In the genomic region with DNA sequence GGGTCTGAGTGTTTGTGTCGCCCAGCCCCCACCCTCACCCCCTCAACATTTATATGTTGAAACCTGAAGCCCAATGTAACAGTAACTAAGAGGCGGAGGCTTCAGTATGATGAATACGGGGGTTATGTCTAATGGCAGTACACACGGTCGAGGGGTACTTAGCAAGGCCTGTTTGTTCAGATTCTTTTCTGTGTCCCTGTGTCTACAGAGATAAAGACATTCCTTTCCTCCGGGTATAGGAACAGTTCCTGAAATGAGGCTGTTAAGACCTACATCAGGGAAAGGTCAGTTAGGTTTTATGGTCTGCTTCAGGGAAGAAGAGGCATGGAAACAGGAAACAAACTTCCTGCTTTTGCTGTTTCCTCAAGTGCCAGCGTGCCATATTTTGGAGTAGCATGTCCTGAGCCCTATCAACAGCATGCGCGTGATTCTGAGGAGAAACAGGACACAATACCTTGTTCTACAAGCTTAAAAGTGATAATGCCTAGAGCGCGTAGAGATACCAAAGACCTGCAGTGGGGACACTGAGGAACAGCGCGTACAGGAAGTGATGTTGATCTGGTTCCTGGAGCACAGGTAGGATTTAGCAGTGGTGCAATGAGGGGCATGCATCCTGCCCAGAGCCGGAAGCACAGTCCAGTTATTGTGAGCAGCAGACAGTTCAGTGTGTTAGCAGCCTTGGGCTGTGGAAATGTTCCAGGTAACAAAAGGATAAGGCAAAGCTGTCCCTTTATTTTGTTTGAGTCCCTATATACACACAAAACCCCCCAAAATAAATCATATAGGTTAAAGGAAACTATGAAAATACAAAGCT, we compare ENCODE assay signal across 20 cellular contexts. TPM values are rescaled to one million over a fixed set of nuclear protein-coding genes. Genes with fewer than 3 reads are reported as not detected.
DNase-seq lines count a peak whose midpoint lies in the region; ATAC-seq and TF ChIP-seq lines count a peak whose summit lies in the region.
"Had no signal": no experiment of that assay in that cellular context is flagged by ENCODE, and none has a peak within 500 bp of the region (broad histone marks: within the 10 kb centered on the region; RNA-seq: fewer than 3 reads in every experiment).

No MANE protein-coding gene starts in this region.

- H3K4me1 Mint-ChIP-seq in Calu3 (ENCODE audit: low read depth, unreplicated experiment): peaks cover 74% of the 10 kb centered on the region

- H3K27me3 ChIP-seq in heart right ventricle: no peaks in the 10 kb centered on the region

- DNase-seq in Calu3 (no peak), OCI-LY7 (ENCODE audit: low spot score) (peak; percentile 29), heart right ventricle (no peak), mucosa of descending colon (no peak), inferior parietal cortex (ENCODE audit: extremely low spot score) (no peak)
- DNase-seq: activated CD8-positive, alpha-beta memory T cell treated with anti-CD3 and anti-CD28 coated beads, Interleukin-2, amount 10 ng/mL, durations not matched to agents 7 days and 5 days; activated effector memory CD4-positive, alpha-beta T cell treated with anti-CD3 and anti-CD28 coated beads, Interleukin-2, amount 50 U/mL, for 16 hours; anterior cingulate cortex; foreskin fibroblast; NCI-H1092 treated with DMSO at 0.1 percent for 48 hours; NCI-H2171 treated with DMSO at 0.1 percent for 48 hours; retina; substantia nigra; T-cell had no signal

- no peaks in the 10 kb centered on the region for H3K27me3 Mint-ChIP-seq in Calu3 (ENCODE audit: unreplicated experiment)
- H3K27me3 Mint-ChIP-seq: activated CD8-positive, alpha-beta memory T cell treated with anti-CD3 and anti-CD28 coated beads, Interleukin-2, amount 10 ng/mL, durations not matched to agents 7 days and 5 days; T-cell had no signal

- H3K79me2 ChIP-seq in OCI-LY7 (ENCODE audit: insufficient read depth, low read depth, low read length): no peaks in the 10 kb centered on the region

- peak overlapping the region; percentile 78 for H3K27ac Mint-ChIP-seq in Calu3 (ENCODE audit: unreplicated experiment)
- H3K27ac Mint-ChIP-seq: activated CD8-positive, alpha-beta memory T cell treated with anti-CD3 and anti-CD28 coated beads, Interleukin-2, amount 10 ng/mL, durations not matched to agents 7 days and 5 days; T-cell had no signal

- ATAC-seq in heart right ventricle: peak in 6 of 8 donors; percentile 26 to 85 (median 58)
- peak; percentile 19 for ATAC-seq in mucosa of descending colon
- ATAC-seq in GM18861 (IDR thresholded peaks at IDR 0.05; ENCODE audit: unreplicated experiment): no peak
- ATAC-seq in HG03280 (IDR thresholded peaks at IDR 0.05; ENCODE audit: unreplicated experiment): no peak
- ATAC-seq in GM18909 (IDR thresholded peaks at IDR 0.05; ENCODE audit: poor library complexity, unreplicated experiment): no peak
- ATAC-seq: activated CD4-positive, CD25-positive, alpha-beta regulatory T cell treated with anti-CD3 and anti-CD28 coated beads, Interleukin-2, amount 50 U/mL, for 24 hours; activated CD8-positive, alpha-beta memory T cell treated with anti-CD3 and anti-CD28 coated beads, Interleukin-2, amount 10 ng/mL, durations not matched to agents 7 days and 5 days; T-cell had no signal

- TF ChIP-seq CTCF in Calu3 (IDR thresholded peaks at IDR 0.05; ENCODE audit: unreplicated experiment) (no peak), OCI-LY7 (conservative IDR thresholded peaks at IDR 0.05; ENCODE audit: low read length) (no peak), heart right ventricle (IDR thresholded peaks at IDR 0.05) (no peak), mucosa of descending colon (IDR thresholded peaks at IDR 0.05) (no peak)

- CTCF ChIA-PET in Calu3 (lab: Charles Lee): no interaction called here
- CTCF ChIA-PET in OCI-LY7 (lab: Charles Lee; ENCODE audit: unreplicated experiment): no interaction called here

- H3K4me3 Mint-ChIP-seq in Calu3 (ENCODE audit: low read depth, unreplicated experiment): peak overlapping the region; percentile 40
- H3K4me3 Mint-ChIP-seq: activated CD8-positive, alpha-beta memory T cell treated with anti-CD3 and anti-CD28 coated beads, Interleukin-2, amount 10 ng/mL, durations not matched to agents 7 days and 5 days; neural crest cell; T-cell had no signal

- intact Hi-C loops in Calu3 (cut with micrococcal nuclease; ENCODE audit: unreplicated experiment) (loop anchor here (2.0 kb wide), 1 partner anchor 46 kb away; no protein-coding TSS in a partner anchor), OCI-LY7 (cut with micrococcal nuclease; ENCODE audit: unreplicated experiment) (loop anchor here (5.0 kb wide), 1 partner anchor 79 kb away; no protein-coding TSS in a partner anchor), heart right ventricle (cut with DNase I) (loop anchor here in 1 of 10 donors (10.0 kb wide), 1 partner anchor 82 kb away; no protein-coding TSS in a partner anchor), mucosa of descending colon (cut with DNase I, micrococcal nuclease) (no loop called here)

- H3K27ac ChIP-seq in OCI-LY7 (ENCODE audit: low read depth, low read length, poor library complexity, severe bottlenecking) (no peak overlapping the region), heart right ventricle (peak overlapping the region in 1 of 10 donors; percentile 57)
- H3K27ac ChIP-seq: KMS-11 had no signal

- no peaks in the 10 kb centered on the region for H3K9me3 ChIP-seq in OCI-LY7 (ENCODE audit: low read length)
- H3K9me3 ChIP-seq in heart right ventricle: no peaks in the 10 kb centered on the region
- no peaks in the 10 kb centered on the region for H3K9me3 ChIP-seq in mucosa of descending colon

- no peaks in the 10 kb centered on the region for H3K9me2 ChIP-seq in OCI-LY7 (ENCODE audit: insufficient read depth, low read length)

- POLR2A ChIA-PET in OCI-LY7 (lab: Charles Lee): interaction anchor here (0.6 kb wide), 1 partner anchor 290 kb away, joined by 3 read pairs; no protein-coding TSS in a partner anchor

- peaks cover 16% of the 10 kb centered on the region for H3K4me1 ChIP-seq in OCI-LY7 (ENCODE audit: insufficient read depth, low read length, poor library complexity, severe bottlenecking)
- H3K4me1 ChIP-seq in heart right ventricle: peaks cover 0 to 50% (median 36%) of the 10 kb centered on the region in 9 donors
- H3K4me1 ChIP-seq in mucosa of descending colon (ENCODE audit: low read depth): peaks cover 19% of the 10 kb centered on the region

- no peaks in the 10 kb centered on the region for H3K9me3 Mint-ChIP-seq in Calu3 (ENCODE audit: low read depth, unreplicated experiment)
- H3K9me3 Mint-ChIP-seq: neural crest cell, T-cell had no signal

- BruUV-seq in Calu3 (replicated peaks; lab: Mats Ljungman, UMichigan) (no TSS peak), OCI-LY7 (replicated peaks; lab: Mats Ljungman, UMichigan) (no TSS peak)

- no peak overlapping the region for H2AFZ ChIP-seq in OCI-LY7 (ENCODE audit: low read length)

- H3K4me2 ChIP-seq in OCI-LY7 (ENCODE audit: low read length): no peak overlapping the region
- H3K4me2 ChIP-seq: KMS-11 had no signal

- no peak overlapping the region for H3K4me3 ChIP-seq in OCI-LY7 (ENCODE audit: low read depth, low read length, poor library complexity, severe bottlenecking)
- no peak overlapping the region for H3K4me3 ChIP-seq in heart right ventricle
- H3K4me3 ChIP-seq in mucosa of descending colon: no peak overlapping the region

- no peaks in the 10 kb centered on the region for H3K36me3 ChIP-seq in OCI-LY7 (ENCODE audit: insufficient read depth, low read length)
- no peaks in the 10 kb centered on the region for H3K36me3 ChIP-seq in heart right ventricle
- H3K36me3 ChIP-seq in mucosa of descending colon (ENCODE audit: low read depth): no peaks in the 10 kb centered on the region

- H4K20me1 ChIP-seq in OCI-LY7 (ENCODE audit: insufficient read depth, low read length): no peaks in the 10 kb centered on the region

- H3K36me3 Mint-ChIP-seq in Calu3 (ENCODE audit: insufficient read depth, unreplicated experiment): peaks cover 31% of the 10 kb centered on the region
- H3K36me3 Mint-ChIP-seq: activated CD8-positive, alpha-beta memory T cell treated with anti-CD3 and anti-CD28 coated beads, Interleukin-2, amount 10 ng/mL, durations not matched to agents 7 days and 5 days; T-cell had no signal

- 41 to 55% methylated on average over 14 of the region's 14 CpGs for WGBS in heart right ventricle, 2 donors

RNA-seq across cellular contexts. Expression of a gene that starts 47.2 kb away (rescaled TPM):
- total RNA-seq in Calu3 (2022): 37.4 and 38.6 TPM in 2 replicates
- 19.3 and 21.8 TPM in 2 replicates for total RNA-seq in OCI-LY7 (2014; rRNA removed; shearing (Covaris generic))
- total RNA-seq in OCI-LY7 (2022): 14.9 and 16.8 TPM in 2 replicates
- 10 to 100 TPM; 14.4 to 36.9 (median 26.5) TPM for total RNA-seq in heart right ventricle
- 1 to 10 TPM; 2.6 to 7.7 TPM for polyA plus RNA-seq in heart right ventricle
- total RNA-seq in mucosa of descending colon: 10 to 100 TPM; 31.5 to 66.7 (median 51.7) TPM

Comparison
In these comparisons a context has a peak if more than half of its experiments do, and no peak if none do; other contexts are left out.
1. ATAC-seq: peak in heart right ventricle (6 of 8) and mucosa of descending colon (single experiment); none in GM18861 (single experiment), HG03280 (single experiment) and GM18909 (single experiment).
2. intact Hi-C loops: an anchor here in Calu3 (2.0 kb wide) and OCI-LY7 (5.0 kb wide); none called in mucosa of descending colon.